Comparison of ENCODE assay signal across 1 cellular context in the genomic region with DNA sequence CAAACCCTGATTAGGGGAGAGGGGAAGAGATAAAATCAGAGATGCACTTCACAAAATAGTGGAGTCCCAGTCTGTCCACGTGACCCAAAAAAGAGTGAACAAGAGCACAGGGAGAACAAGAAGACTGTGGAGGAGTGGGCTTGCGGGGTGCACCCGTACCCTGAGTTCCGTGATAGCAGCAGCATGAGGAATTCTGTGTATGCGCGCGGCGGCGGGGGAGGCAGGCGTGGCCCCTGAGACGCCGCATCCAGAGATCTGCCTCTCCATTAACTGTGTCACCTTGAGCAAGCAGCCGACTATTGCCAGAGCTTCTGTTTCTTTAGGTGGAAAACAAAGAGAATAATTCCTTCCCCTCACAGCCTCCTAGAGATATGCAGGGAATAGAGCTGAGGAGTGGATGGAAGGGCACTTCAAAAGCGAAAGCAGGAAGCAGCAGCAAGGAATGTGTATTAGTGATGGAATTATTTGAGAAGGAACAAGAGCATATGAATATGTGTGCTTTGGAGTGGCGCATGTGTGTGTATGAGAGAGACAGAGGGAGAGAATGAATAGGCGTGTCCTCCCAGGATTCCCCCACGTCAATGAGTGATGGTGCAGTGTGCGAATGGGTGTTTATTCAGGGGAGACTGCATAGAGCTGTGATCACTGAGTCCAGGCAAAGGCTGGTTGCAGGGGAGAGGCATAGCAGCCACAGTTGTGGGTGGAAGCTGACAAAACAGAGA.
TF ChIP-seq lines count a peak whose summit lies in the region.

No MANE protein-coding gene starts in this region.

TF ChIP-seq in HepG2, 621 proteins besides CTCF, POLR2A, EP300 and RAD21 (continued from another document):
- no peak for TF ChIP-seq ETS1 (CRISPR knock-in tag; IDR thresholded peaks at IDR 0.05)
TF ChIP-seq in HepG2: peak in this region for 0.
